ENCODE assay signal across 8 cellular contexts in genomic region chrX:12894074-12894691, GRCh38. TPM values are rescaled to one million over a fixed set of nuclear protein-coding genes. Genes with fewer than 3 reads are reported as not detected.
DNase-seq lines count a peak whose midpoint lies in the region; ATAC-seq, FAIRE-seq and TF ChIP-seq lines count a peak whose summit lies in the region.

No MANE protein-coding gene starts in this region.

- H3K4me1 ChIP-seq in DND-41 (ENCODE audit: insufficient read depth, low read length) (peaks cover 20% of the 10 kb centered on the region), osteoblast (ENCODE audit: insufficient read depth, low read length) (no peaks in the 10 kb centered on the region)

- H3K36me3 ChIP-seq in DND-41 (ENCODE audit: insufficient read depth, low read length) (no peaks in the 10 kb centered on the region), osteoblast (ENCODE audit: insufficient read depth, low read length) (no peaks in the 10 kb centered on the region)

- H3K79me2 ChIP-seq in DND-41 (ENCODE audit: insufficient read depth, low read length) (no peaks in the 10 kb centered on the region), osteoblast (ENCODE audit: insufficient read depth, low read length) (no peaks in the 10 kb centered on the region)

- H3K27me3 ChIP-seq in DND-41 (ENCODE audit: insufficient read depth, low read length, poor library complexity) = peaks cover 3% of the 10 kb centered on the region
- no peaks in the 10 kb centered on the region for H3K27me3 ChIP-seq in osteoblast (ENCODE audit: insufficient read depth, low read length)

- H3K27ac Mint-ChIP-seq in endothelial cell (ENCODE audit: unreplicated experiment) = no peak overlapping the region

- no peaks in the 10 kb centered on the region for H3K36me3 Mint-ChIP-seq in endothelial cell (ENCODE audit: low read depth, unreplicated experiment)

- no peak overlapping the region for H3K27ac ChIP-seq in DND-41 (ENCODE audit: low read length)
- no peak overlapping the region for H3K27ac ChIP-seq in osteoblast (ENCODE audit: low read depth, low read length)

- H3K4me3 Mint-ChIP-seq in endothelial cell (ENCODE audit: unreplicated experiment) = no peak overlapping the region

- H3K9me3 Mint-ChIP-seq in endothelial cell (ENCODE audit: unreplicated experiment) = no peaks in the 10 kb centered on the region

- TF ChIP-seq CTCF in DND-41 (IDR thresholded peaks at IDR 0.05; ENCODE audit: borderline replicate concordance, extremely low read depth, low read length, poor library complexity, severe bottlenecking) (peak; percentile 68), LNCaP clone FGC (IDR thresholded peaks at IDR 0.05; ENCODE audit: control insufficient read depth, extremely low read depth, insufficient read depth) (peak; percentile 52), endothelial cell (IDR thresholded peaks at IDR 0.05; ENCODE audit: unreplicated experiment) (peak; percentile 36), osteoblast (IDR thresholded peaks at IDR 0.05; ENCODE audit: extremely low read depth, low read depth, low read length) (peak; percentile 66)

- no peaks in the 10 kb centered on the region for H3K9me3 ChIP-seq in DND-41 (ENCODE audit: insufficient read depth, low read length, severe bottlenecking)
- H3K9me3 ChIP-seq in osteoblast (ENCODE audit: low read depth, low read length) = no peaks in the 10 kb centered on the region

- no peaks in the 10 kb centered on the region for H3K27me3 Mint-ChIP-seq in endothelial cell (ENCODE audit: unreplicated experiment)

- peak; percentile 64 for ATAC-seq in DND-41 (ENCODE audit: insufficient read depth, low read depth)

- TF ChIP-seq POLR2A in GM12892 (IDR thresholded peaks at IDR 0.05; ENCODE audit: low read depth, low read length) = no peak

- peaks cover 2% of the 10 kb centered on the region for H3K4me1 Mint-ChIP-seq in endothelial cell (ENCODE audit: unreplicated experiment)

- DNase-seq in DND-41 (peak; percentile 64), LNCaP clone FGC (ENCODE audit: low read depth) (no peak), endothelial cell (ENCODE audit: low spot score) (peak; percentile 16), osteoblast (ENCODE audit: insufficient read length, low spot score, missing footprints) (no peak), H4 (ENCODE audit: low spot score) (no peak), GM12892 (ENCODE audit: insufficient read length) (no peak), islet precursor cell (no peak)
- peak; percentile 33 for DNase-seq in activated CD4-positive, alpha-beta T cell treated with anti-CD3 and anti-CD28 coated beads, Interleukin-2, amount 50 U/mL, for 1 hour

- H3K4me2 ChIP-seq in DND-41 (ENCODE audit: insufficient read depth, low read length) (no peak overlapping the region), osteoblast (ENCODE audit: insufficient read depth, low read length) (no peak overlapping the region)

- H3K9ac ChIP-seq in DND-41 (ENCODE audit: low read depth, low read length) = no peak overlapping the region

- H3K4me3 ChIP-seq in DND-41 (ENCODE audit: low read depth in 1 of 2, low read length in 2 of 2) (no peak overlapping the region), LNCaP clone FGC (ENCODE audit: low read depth, low read length) (no peak overlapping the region), osteoblast (ENCODE audit: insufficient read depth, low read length) (no peak overlapping the region)

- no peak for FAIRE-seq in GM12892 (lab: Jason Lieb, UNC)

- H2AFZ ChIP-seq in DND-41 (ENCODE audit: low read depth, low read length) (no peak overlapping the region), osteoblast (ENCODE audit: low read length) (no peak overlapping the region)

- no peaks in the 10 kb centered on the region for H4K20me1 ChIP-seq in DND-41 (ENCODE audit: insufficient read depth, low read length)
- no peaks in the 10 kb centered on the region for H4K20me1 ChIP-seq in osteoblast (ENCODE audit: insufficient read depth, low read length)

RNA-seq across cellular contexts. Expression of gene TLR8, which starts 12.2 kb away (rescaled TPM):
- total RNA-seq in endothelial cell (ENCODE audit: unreplicated experiment) = not detected
- under 0.01 TPM in 1 of 2 replicates, not detected in the other for total RNA-seq in osteoblast
- total RNA-seq in H4 (2014; rRNA removed; shearing (Covaris generic)) = not detected in 2 replicates
- polyA plus RNA-seq in GM12892 (2012; ENCODE audit: missing spikeins) = not detected

RNA-seq across cellular contexts. Expression of gene TLR7, which starts 27.3 kb away (rescaled TPM):
- not detected for total RNA-seq in endothelial cell (ENCODE audit: unreplicated experiment)
- total RNA-seq in osteoblast = under 0.01 TPM in 1 of 2 replicates, not detected in the other
- 0.04 TPM in 1 of 2 replicates, not detected in the other for total RNA-seq in H4 (2014; rRNA removed; shearing (Covaris generic))
- 19.1 TPM for polyA plus RNA-seq in GM12892 (2012; ENCODE audit: missing spikeins)

Comparison
In these comparisons a context has a peak if more than half of its experiments do, and no peak if none do; other contexts are left out.
1. DNase-seq: peak in DND-41 (single experiment), activated CD4-positive, alpha-beta T cell treated with anti-CD3 and anti-CD28 coated beads, Interleukin-2, amount 50 U/mL, for 1 hour (single experiment) and endothelial cell (single experiment); none in LNCaP clone FGC (single experiment), osteoblast (single experiment), H4 (single experiment), GM12892 (single experiment) and islet precursor cell (single experiment).
2. Peak in every context shown above with its lines, with median percentiles within 50 percentile points of each other: CTCF ChIP-seq.